8 cellular contexts compared by ENCODE assay signal in genomic region chr1:53811464-53811863, GRCh38. TPM values are rescaled to one million over a fixed set of nuclear protein-coding genes. Genes with fewer than 3 reads are reported as not detected.
DNase-seq lines count a peak whose midpoint lies in the region; ATAC-seq, FAIRE-seq and TF ChIP-seq lines count a peak whose summit lies in the region.
"Not testable (repeated sequence)": the region's sequence is repeated elsewhere in the genome, so short reads cannot be mapped to it uniquely, and the experiment has no call there.

No MANE protein-coding gene starts in this region.

- not testable (repeated sequence) for H3K4me3 ChIP-seq in SU-DHL-6 (ENCODE audit: insufficient read depth, low read length, poor library complexity, severe bottlenecking); epithelial cell of proximal tubule (ENCODE audit: low read depth, low read length); HepG2 (replicated peaks in 1 of 3; ENCODE audit: insufficient read depth in 1 of 3, low read depth in 2 of 3, low read length in 3 of 3)

- H3K27ac Mint-ChIP-seq in HFFc6, result peak overlapping the region; percentile 70
- H3K27ac Mint-ChIP-seq in activated T-helper 17 cell treated with anti-CD3 and anti-CD28 coated beads, Interleukin-2, amount 50 U/mL, for 72 hours, result peak overlapping the region; percentile 48

- TF ChIP-seq EP300 in HepG2 (IDR thresholded peaks at IDR 0.05; ENCODE audit: low read depth in 2 of 2, low read length in 2 of 2); HepG2 (CRISPR knock-in tag; IDR thresholded peaks at IDR 0.05; ENCODE audit: borderline replicate concordance): not testable (repeated sequence)

- H3K4me1 Mint-ChIP-seq in HFFc6 (ENCODE audit: low read depth), result peaks cover 47% of the 10 kb centered on the region
- peaks cover 16% of the 10 kb centered on the region for H3K4me1 Mint-ChIP-seq in activated T-helper 17 cell treated with anti-CD3 and anti-CD28 coated beads, Interleukin-2, amount 50 U/mL, for 72 hours

- H3K36me3 ChIP-seq in SU-DHL-6 (ENCODE audit: low read length) (peaks cover 41% of the 10 kb centered on the region), HepG2 (replicated peaks in 1 of 2; ENCODE audit: control insufficient read depth in 1 of 2, insufficient read depth in 2 of 2, low read length in 2 of 2) (peaks cover 5 to 34% of the 10 kb centered on the region in 2 experiments; a peak in 4 of 5 replicates)

- not testable (repeated sequence) for ATAC-seq in activated T-helper 17 cell treated with anti-CD3 and anti-CD28 coated beads, Interleukin-2, amount 50 U/mL, for 72 hours (replicated peaks); HepG2

- not testable (repeated sequence) for FAIRE-seq in HepG2 (lab: Jason Lieb, UNC)

- H3K9me3 ChIP-seq in SU-DHL-6 (ENCODE audit: insufficient read depth, low read length); HepG2 (ENCODE audit: low read length): not testable (repeated sequence)

- not testable (repeated sequence) for H3K9me3 Mint-ChIP-seq in HFFc6; activated T-helper 17 cell treated with anti-CD3 and anti-CD28 coated beads, Interleukin-2, amount 50 U/mL, for 72 hours

- intact Hi-C loops in HepG2 (cut with micrococcal nuclease; ENCODE audit: unreplicated experiment), result not testable (repeated sequence)

- POLR2A ChIA-PET in HepG2 (lab: Yijun Ruan, JAX), result not testable (repeated sequence)

- TF ChIP-seq RAD21 in HepG2 (CRISPR knock-in tag; IDR thresholded peaks at IDR 0.05), result not testable (repeated sequence)

- peaks cover 47% of the 10 kb centered on the region for H3K79me2 ChIP-seq in SU-DHL-6 (ENCODE audit: insufficient read depth, low read length)
- H3K79me2 ChIP-seq in HepG2 (ENCODE audit: insufficient read depth, low read length), result not testable (repeated sequence)

- peak; percentile 50; the same call in 1 of the 2 replicates for TF ChIP-seq CTCF in HFFc6 (IDR thresholded peaks at IDR 0.05)
- peak; percentile 37 for TF ChIP-seq CTCF in SU-DHL-6 (IDR thresholded peaks at IDR 0.05; ENCODE audit: insufficient read depth, low read length, poor library complexity, severe bottlenecking)
- TF ChIP-seq CTCF in epithelial cell of proximal tubule (conservative IDR thresholded peaks at IDR 0.05; ENCODE audit: low read depth, low read length), result peak; percentile 40
- TF ChIP-seq CTCF in HepG2 (CRISPR knock-in tag; IDR thresholded peaks at IDR 0.05), result peak; percentile 37

- H3K4me1 ChIP-seq in HepG2 (ENCODE audit: insufficient read depth, low read length), result not testable (repeated sequence)

- not testable (repeated sequence) for H3K27me3 Mint-ChIP-seq in HFFc6 (ENCODE audit: insufficient read depth); activated T-helper 17 cell treated with anti-CD3 and anti-CD28 coated beads, Interleukin-2, amount 50 U/mL, for 72 hours

- H3K36me3 Mint-ChIP-seq in HFFc6 (ENCODE audit: low read depth), result peaks cover 54% of the 10 kb centered on the region
- peaks cover 98% of the 10 kb centered on the region for H3K36me3 Mint-ChIP-seq in activated T-helper 17 cell treated with anti-CD3 and anti-CD28 coated beads, Interleukin-2, amount 50 U/mL, for 72 hours (ENCODE audit: low read depth)

- not testable (repeated sequence) for H3K9me2 ChIP-seq in SU-DHL-6 (replicated peaks; ENCODE audit: insufficient read depth, low read length)

- not testable (repeated sequence) for H4K20me1 ChIP-seq in SU-DHL-6 (ENCODE audit: low read depth, low read length); HepG2 (ENCODE audit: insufficient read depth, low read length)

- BruUV-seq in HepG2 (replicated peaks; lab: Mats Ljungman, UMichigan), result not testable (repeated sequence)

- not testable (repeated sequence) for H3F3A ChIP-seq in SU-DHL-6 (ENCODE audit: insufficient read depth)

- H3K4me2 ChIP-seq in SU-DHL-6 (ENCODE audit: low read depth, low read length, poor library complexity, severe bottlenecking); HepG2 (ENCODE audit: low read depth, low read length): not testable (repeated sequence)

- CTCF ChIA-PET in HepG2 (lab: Yijun Ruan, JAX; ENCODE audit: low intra/inter-chr PET ratio, low total read pairs), result not testable (repeated sequence)

- in situ Hi-C loops in HepG2 (cut with HindIII; ENCODE audit: extremely low pct_ligation_motif_present, low pct_unique_long_range_greater_than_20kb), result not testable (repeated sequence)

- H3K9ac ChIP-seq in SU-DHL-6 (ENCODE audit: low read length); HepG2 (ENCODE audit: insufficient read depth, low read depth, low read length): not testable (repeated sequence)

- WGBS in HepG2 (ENCODE audit: low lambda C conversion rate), result 97% methylated on average over 3 of the region's 3 CpGs

- not testable (repeated sequence) for H2AFZ ChIP-seq in SU-DHL-6 (ENCODE audit: low read depth, low read length, severe bottlenecking); HepG2 (ENCODE audit: low read length)

- H3K4me3 Mint-ChIP-seq in HFFc6; activated T-helper 17 cell treated with anti-CD3 and anti-CD28 coated beads, Interleukin-2, amount 50 U/mL, for 72 hours: not testable (repeated sequence)

- H3K27me3 ChIP-seq in SU-DHL-6 (ENCODE audit: low read length); HepG2 (ENCODE audit: control insufficient read depth in 1 of 2, insufficient read depth in 2 of 2, low read length in 2 of 2): not testable (repeated sequence)

- DNase-seq in Daoy (ENCODE audit: low read depth) (peak; percentile 30), NCI-H69 (lab: John Stamatoyannopoulos, UW) (peak; percentile 25), HepG2 (ENCODE audit: low spot score) (peak; percentile 21)
- DNase-seq in HFFc6; epithelial cell of proximal tubule (ENCODE audit: low read depth): not testable (repeated sequence)
- peak; percentile 44 for DNase-seq in stimulated activated CD8-positive, alpha-beta memory T cell treated with anti-CD3 and anti-CD28 coated beads, Interleukin-4, amount 100 ng/mL, for 48 hours

- not testable (repeated sequence) for TF ChIP-seq POLR2A in HepG2 (IDR thresholded peaks at IDR 0.05; ENCODE audit: insufficient read depth in 1 of 2, low read depth in 2 of 2, low read length in 2 of 2)

- H3K27ac ChIP-seq in SU-DHL-6 (ENCODE audit: low read depth, low read length); HepG2 (ENCODE audit: extremely low read length, insufficient read depth, low read length): not testable (repeated sequence)

TF ChIP-seq in HepG2, 621 proteins besides CTCF, POLR2A, EP300 and RAD21:
- TF ChIP-seq ZMYM4 (CRISPR knock-in tag; IDR thresholded peaks at IDR 0.05) (0 out of 2 replicates have a peak, but pooled peaks have one; percentile 32), ZNF574 (CRISPR knock-in tag; IDR thresholded peaks at IDR 0.05) (peak; percentile 92)

RNA-seq across cellular contexts. Expression of gene NDC1, which starts 26.6 kb away (rescaled TPM):
- total RNA-seq in Daoy (2014; rRNA removed; shearing (Covaris generic)), result 78.3 and 89.1 TPM in 2 replicates
- total RNA-seq in HFFc6 (2021; fragmentation: NEBNext Ultra II Directional; extraction: Animal tissue kit (Norgen Biotek cat#: 25700)), result 10 to 100 TPM; 15.3 to 27.2 (median 22.7) TPM
- total RNA-seq in activated T-helper 17 cell treated with anti-CD3 and anti-CD28 coated beads, Interleukin-2, amount 50 U/mL, for 72 hours, result 10 to 100 TPM; 23.3 to 44.5 TPM
- 40.9 and 63.7 TPM in 2 replicates for total RNA-seq in epithelial cell of proximal tubule
- 44.6 and 50.9 TPM in 2 replicates for total RNA-seq in HepG2 (2016; rRNA removed; fragmentation: Illumina TruSeq; extraction: Trizol)
- total RNA-seq in HepG2 (2016; cell fraction: cytosol; rRNA removed; fragmentation: Illumina TruSeq; extraction: Trizol; ENCODE audit: low read depth), result 14.3 TPM in 2 replicates
- total RNA-seq in HepG2 (2016; cell fraction: insoluble cytoplasmic fraction; rRNA removed; fragmentation: Illumina TruSeq; extraction: Trizol), result 43.8 and 49.0 TPM in 2 replicates
- total RNA-seq in HepG2 (2016; cell fraction: membrane; rRNA removed; fragmentation: Illumina TruSeq; extraction: Trizol), result 24.9 and 31.6 TPM in 2 replicates
- 44.8 and 50.7 TPM in 2 replicates for total RNA-seq in HepG2 (2016; cell fraction: nucleus; rRNA removed; fragmentation: Illumina TruSeq; extraction: Trizol)
- 20.9 and 38.1 TPM in 2 replicates for polyA plus RNA-seq in HepG2 (2011; rRNA removed)
- 19.6 and 22.9 TPM in 2 replicates for polyA plus RNA-seq in HepG2 (2011; cell fraction: cytosol; rRNA removed)
- 7.1 and 8.4 TPM in 2 replicates for polyA plus RNA-seq in HepG2 (2011; cell fraction: nucleus; rRNA removed)
- polyA plus RNA-seq in HepG2 (2012), result 12.2 and 17.5 TPM in 2 replicates
- polyA plus RNA-seq in HepG2 (2016; cell fraction: cytosol; fragmentation: Illumina TruSeq; extraction: Trizol; ENCODE audit: low read depth), result 3.9 and 4.1 TPM in 2 replicates
- polyA plus RNA-seq in HepG2 (2016; cell fraction: insoluble cytoplasmic fraction; fragmentation: Illumina TruSeq; extraction: Trizol; ENCODE audit: low read depth), result 28.2 and 29.8 TPM in 2 replicates
- 11.7 and 13.0 TPM in 2 replicates for polyA plus RNA-seq in HepG2 (2016; cell fraction: membrane; fragmentation: Illumina TruSeq; extraction: Trizol; ENCODE audit: low read depth)
- 44.5 and 45.2 TPM in 2 replicates for polyA plus RNA-seq in HepG2 (2016; cell fraction: nucleus; fragmentation: Illumina TruSeq; extraction: Trizol; ENCODE audit: insufficient read depth, low read depth)
- polyA minus RNA-seq in HepG2 (2011; rRNA and poly(A)+ RNA removed; ENCODE audit: low replicate concordance), result 112 and 221 TPM in 2 replicates
- 28.3 and 30.2 TPM in 2 replicates for polyA minus RNA-seq in HepG2 (2011; cell fraction: cytosol; rRNA and poly(A)+ RNA removed)
- 15.7 and 18.4 TPM in 2 replicates for polyA minus RNA-seq in HepG2 (2011; cell fraction: nucleus; rRNA and poly(A)+ RNA removed)
